ENCODE assay signal across 2 cellular contexts in the genomic region with DNA sequence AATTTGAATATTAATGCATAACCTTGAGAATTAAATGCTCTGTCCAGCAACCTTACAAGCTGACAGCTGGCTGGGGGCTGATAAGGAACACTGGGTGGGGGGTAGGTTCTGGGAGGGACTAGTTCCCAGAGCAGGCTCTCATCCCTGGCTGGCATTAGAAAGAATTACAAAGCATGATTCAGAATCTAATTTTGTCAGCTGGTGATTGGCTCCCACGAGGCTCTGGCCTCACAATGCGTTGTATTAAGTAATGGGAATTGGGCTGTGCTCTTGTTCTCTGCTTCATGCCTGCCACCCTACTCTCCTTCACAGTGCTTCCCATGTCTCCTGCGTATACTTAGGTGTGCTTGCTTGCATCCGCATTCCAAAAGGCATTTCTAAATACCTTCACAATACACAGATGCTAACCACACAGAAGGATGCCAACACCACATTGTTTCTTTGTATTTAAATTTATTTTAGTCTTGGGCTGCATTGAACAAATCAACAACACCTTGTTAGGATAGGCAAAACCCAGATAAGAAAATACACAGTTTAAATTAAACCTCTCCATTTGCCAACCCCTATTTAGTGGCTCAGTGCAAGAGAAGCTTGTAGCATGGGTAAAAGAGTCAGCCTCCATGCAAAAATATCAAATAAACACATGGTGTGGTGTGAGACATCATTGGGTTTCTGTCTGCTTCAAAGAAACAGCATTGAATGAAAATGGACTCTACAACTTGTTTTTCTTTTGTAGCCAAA.
TF ChIP-seq lines count a peak whose summit lies in the region.

No MANE protein-coding gene starts in this region.

TF ChIP-seq in SK-N-SH, 30 proteins besides CTCF, POLR2A, EP300 and RAD21 (continued from another document):
- TF ChIP-seq, protein P1, sequence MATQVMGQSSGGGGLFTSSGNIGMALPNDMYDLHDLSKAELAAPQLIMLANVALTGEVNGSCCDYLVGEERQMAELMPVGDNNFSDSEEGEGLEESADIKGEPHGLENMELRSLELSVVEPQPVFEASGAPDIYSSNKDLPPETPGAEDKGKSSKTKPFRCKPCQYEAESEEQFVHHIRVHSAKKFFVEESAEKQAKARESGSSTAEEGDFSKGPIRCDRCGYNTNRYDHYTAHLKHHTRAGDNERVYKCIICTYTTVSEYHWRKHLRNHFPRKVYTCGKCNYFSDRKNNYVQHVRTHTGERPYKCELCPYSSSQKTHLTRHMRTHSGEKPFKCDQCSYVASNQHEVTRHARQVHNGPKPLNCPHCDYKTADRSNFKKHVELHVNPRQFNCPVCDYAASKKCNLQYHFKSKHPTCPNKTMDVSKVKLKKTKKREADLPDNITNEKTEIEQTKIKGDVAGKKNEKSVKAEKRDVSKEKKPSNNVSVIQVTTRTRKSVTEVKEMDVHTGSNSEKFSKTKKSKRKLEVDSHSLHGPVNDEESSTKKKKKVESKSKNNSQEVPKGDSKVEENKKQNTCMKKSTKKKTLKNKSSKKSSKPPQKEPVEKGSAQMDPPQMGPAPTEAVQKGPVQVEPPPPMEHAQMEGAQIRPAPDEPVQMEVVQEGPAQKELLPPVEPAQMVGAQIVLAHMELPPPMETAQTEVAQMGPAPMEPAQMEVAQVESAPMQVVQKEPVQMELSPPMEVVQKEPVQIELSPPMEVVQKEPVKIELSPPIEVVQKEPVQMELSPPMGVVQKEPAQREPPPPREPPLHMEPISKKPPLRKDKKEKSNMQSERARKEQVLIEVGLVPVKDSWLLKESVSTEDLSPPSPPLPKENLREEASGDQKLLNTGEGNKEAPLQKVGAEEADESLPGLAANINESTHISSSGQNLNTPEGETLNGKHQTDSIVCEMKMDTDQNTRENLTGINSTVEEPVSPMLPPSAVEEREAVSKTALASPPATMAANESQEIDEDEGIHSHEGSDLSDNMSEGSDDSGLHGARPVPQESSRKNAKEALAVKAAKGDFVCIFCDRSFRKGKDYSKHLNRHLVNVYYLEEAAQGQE (IDR thresholded peaks at IDR 0.05; ENCODE audit: low read depth, low read length): peak; percentile 62; the same call in 1 of the 2 replicates

TF ChIP-seq in SK-N-SH treated with all-trans-retinoic acid at 6 μM for 48 hours, 23 proteins besides CTCF, POLR2A, EP300 and RAD21 (continued from another document):
- TF ChIP-seq, protein P2, sequence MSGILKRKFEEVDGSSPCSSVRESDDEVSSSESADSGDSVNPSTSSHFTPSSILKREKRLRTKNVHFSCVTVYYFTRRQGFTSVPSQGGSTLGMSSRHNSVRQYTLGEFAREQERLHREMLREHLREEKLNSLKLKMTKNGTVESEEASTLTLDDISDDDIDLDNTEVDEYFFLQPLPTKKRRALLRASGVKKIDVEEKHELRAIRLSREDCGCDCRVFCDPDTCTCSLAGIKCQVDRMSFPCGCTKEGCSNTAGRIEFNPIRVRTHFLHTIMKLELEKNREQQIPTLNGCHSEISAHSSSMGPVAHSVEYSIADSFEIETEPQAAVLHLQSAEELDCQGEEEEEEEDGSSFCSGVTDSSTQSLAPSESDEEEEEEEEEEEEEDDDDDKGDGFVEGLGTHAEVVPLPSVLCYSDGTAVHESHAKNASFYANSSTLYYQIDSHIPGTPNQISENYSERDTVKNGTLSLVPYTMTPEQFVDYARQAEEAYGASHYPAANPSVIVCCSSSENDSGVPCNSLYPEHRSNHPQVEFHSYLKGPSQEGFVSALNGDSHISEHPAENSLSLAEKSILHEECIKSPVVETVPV (CRISPR knock-in tag; IDR thresholded peaks at IDR 0.05): no peak
- TF ChIP-seq TCF4 (CRISPR knock-in tag; IDR thresholded peaks at IDR 0.05; ENCODE audit: borderline replicate concordance) (no peak), SNAI2 (CRISPR knock-in tag; IDR thresholded peaks at IDR 0.05) (no peak), ZFP3 (CRISPR knock-in tag; IDR thresholded peaks at IDR 0.05) (no peak), ZNF8 (CRISPR knock-in tag; IDR thresholded peaks at IDR 0.05) (no peak), OSR1 (CRISPR knock-in tag; IDR thresholded peaks at IDR 0.05) (no peak), CSDC2 (CRISPR knock-in tag; IDR thresholded peaks at IDR 0.05) (no peak), TOX (CRISPR knock-in tag; IDR thresholded peaks at IDR 0.05; ENCODE audit: borderline replicate concordance) (no peak), ZC3H10 (CRISPR knock-in tag; IDR thresholded peaks at IDR 0.05) (no peak), BACH2 (CRISPR knock-in tag; IDR thresholded peaks at IDR 0.05; ENCODE audit: borderline replicate concordance) (no peak)
- TF ChIP-seq, protein P3, sequence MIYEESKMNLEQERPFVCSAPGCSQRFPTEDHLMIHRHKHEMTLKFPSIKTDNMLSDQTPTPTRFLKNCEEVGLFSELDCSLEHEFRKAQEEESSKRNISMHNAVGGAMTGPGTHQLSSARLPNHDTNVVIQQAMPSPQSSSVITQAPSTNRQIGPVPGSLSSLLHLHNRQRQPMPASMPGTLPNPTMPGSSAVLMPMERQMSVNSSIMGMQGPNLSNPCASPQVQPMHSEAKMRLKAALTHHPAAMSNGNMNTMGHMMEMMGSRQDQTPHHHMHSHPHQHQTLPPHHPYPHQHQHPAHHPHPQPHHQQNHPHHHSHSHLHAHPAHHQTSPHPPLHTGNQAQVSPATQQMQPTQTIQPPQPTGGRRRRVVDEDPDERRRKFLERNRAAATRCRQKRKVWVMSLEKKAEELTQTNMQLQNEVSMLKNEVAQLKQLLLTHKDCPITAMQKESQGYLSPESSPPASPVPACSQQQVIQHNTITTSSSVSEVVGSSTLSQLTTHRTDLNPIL (CRISPR knock-in tag; IDR thresholded peaks at IDR 0.05; ENCODE audit: low read depth): no peak
